Comparison of ENCODE assay signal across 29 cellular contexts in genomic region chr22:28217277-28217676, GRCh38.
"Had no signal": no experiment of that assay in that cellular context is flagged by ENCODE, and none has a peak within 500 bp of the region (broad histone marks: within the 10 kb centered on the region; RNA-seq: fewer than 3 reads in every experiment).

No MANE protein-coding gene starts in this region.

- H3K27me3 Mint-ChIP-seq: dendritic cell treated with granulocyte-macrophage colony-stimulating factor and Interleukin-4, amounts not matched to agents 40 ng/mL and 50 ng/mL, for 4 days had no signal

- H3K27me3 ChIP-seq: colonic mucosa, dorsolateral prefrontal cortex, esophagus muscularis mucosa, esophagus squamous epithelium, foreskin keratinocyte, gastrocnemius medialis, gastroesophageal sphincter, heart left ventricle, heart right ventricle had no signal

- H3K27ac Mint-ChIP-seq: dendritic cell treated with granulocyte-macrophage colony-stimulating factor and Interleukin-4, amounts not matched to agents 40 ng/mL and 50 ng/mL, for 4 days; effector memory CD8-positive, alpha-beta T cell; endodermal cell had no signal

- H3K4me3 Mint-ChIP-seq: dendritic cell treated with granulocyte-macrophage colony-stimulating factor and Interleukin-4, amounts not matched to agents 40 ng/mL and 50 ng/mL, for 4 days; effector memory CD8-positive, alpha-beta T cell; endodermal cell had no signal

- H3K4me3 ChIP-seq: colonic mucosa, coronary artery, dorsolateral prefrontal cortex, esophagus muscularis mucosa, esophagus squamous epithelium, gastrocnemius medialis, gastroesophageal sphincter, heart left ventricle, heart right ventricle had no signal

- H3K27ac ChIP-seq: colonic mucosa, coronary artery, dorsolateral prefrontal cortex, epithelial cell of prostate, esophagus muscularis mucosa, esophagus squamous epithelium, foreskin keratinocyte, gastrocnemius medialis, gastroesophageal sphincter, heart left ventricle, heart right ventricle had no signal

- FAIRE-seq: colon, endometrium, endothelial cell of umbilical vein, frontal cortex had no signal

- H3K4me1 ChIP-seq: colonic mucosa, esophagus muscularis mucosa, foreskin keratinocyte, gastrocnemius medialis, gastroesophageal sphincter had no signal

- ATAC-seq: effector memory CD8-positive, alpha-beta T cell; esophagus mucosa; foreskin keratinocyte; gastrocnemius medialis; gastroesophageal sphincter; heart left ventricle; heart right ventricle had no signal

- H3K36me3 ChIP-seq: colonic mucosa, esophagus muscularis mucosa, esophagus squamous epithelium, gastrocnemius medialis, gastroesophageal sphincter, heart left ventricle, heart right ventricle had no signal

- H3K4me1 Mint-ChIP-seq: endodermal cell had no signal

- H3K9me3 ChIP-seq: colonic mucosa, esophagus muscularis mucosa, esophagus squamous epithelium, gastrocnemius medialis, gastroesophageal sphincter had no signal

- DNase-seq: colonic mucosa; cortex of kidney; dermis blood vessel endothelial cell; dorsolateral prefrontal cortex; effector CD4-positive, alpha-beta T cell; effector CD8-positive, alpha-beta T cell; effector memory CD4-positive, alpha-beta T cell; effector memory CD8-positive, alpha-beta T cell; endodermal cell; erythroblast; esophagus squamous epithelium; foreskin fibroblast; foreskin keratinocyte; foreskin melanocyte; gastrocnemius medialis; glutamatergic neuron; head of caudate nucleus; heart left ventricle; heart right ventricle had no signal
